Comparison of ENCODE assay signal across 8 cellular contexts in the genomic region with DNA sequence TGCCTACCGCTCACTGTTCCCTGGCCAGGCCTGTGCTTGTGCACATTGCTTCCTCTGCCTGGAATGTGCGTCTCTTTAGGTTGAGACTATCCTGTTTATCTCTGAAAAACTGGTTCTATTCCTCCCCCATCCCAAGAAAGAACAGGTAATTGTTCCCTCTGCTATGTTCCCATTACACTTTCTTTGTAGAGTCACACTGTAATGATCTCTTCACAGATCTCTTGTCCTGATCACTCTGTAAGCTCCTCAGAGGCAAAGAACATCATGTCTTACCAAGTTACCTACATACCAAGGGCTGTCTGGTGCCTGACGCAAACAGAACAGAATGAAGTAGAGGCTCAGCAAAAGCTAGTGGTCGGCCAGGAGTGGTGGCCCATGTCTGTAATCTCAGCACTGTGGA.
"Had no signal": no experiment of that assay in that cellular context is flagged by ENCODE, and none has a peak within 500 bp of the region (broad histone marks: within the 10 kb centered on the region; RNA-seq: fewer than 3 reads in every experiment).

No MANE protein-coding gene starts in this region.

- H3K4me3 ChIP-seq: GM23248, GM23338, HAP-1 had no signal

- H3K36me3 ChIP-seq: HAP-1 had no signal

- H3K4me1 ChIP-seq: HAP-1 had no signal

- DNase-seq: GM23248, GOT3, H7, H9, HCEC 1CT, HFFc6 had no signal

- H3K27ac ChIP-seq: GM23248 had no signal

- H2AFZ ChIP-seq: GM23248, GM23338 had no signal

- H3K9me3 ChIP-seq: HAP-1 had no signal

- H3K4me2 ChIP-seq: GM23338 had no signal

- H3K9ac ChIP-seq: GM23248 had no signal
